ENCODE assay signal across 30 cellular contexts in the genomic region with DNA sequence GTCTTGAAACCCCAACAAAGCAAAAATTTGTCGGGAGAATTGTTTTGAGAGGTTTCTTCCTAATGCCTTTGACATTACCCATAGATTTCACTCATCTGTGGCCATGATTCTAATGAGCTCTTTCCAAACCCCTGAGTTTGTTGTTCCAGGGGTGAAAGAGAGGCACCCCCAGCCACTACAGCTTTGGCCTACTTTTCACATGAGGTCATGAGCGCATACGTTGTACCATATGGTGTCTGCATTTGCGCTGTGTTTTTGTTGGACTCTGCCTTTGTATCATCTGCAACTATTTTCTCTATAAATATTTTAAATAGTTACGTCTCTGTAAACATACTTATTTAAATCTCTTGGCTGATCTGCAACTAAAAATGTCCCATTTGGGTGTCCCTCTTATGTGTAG.
"Had no signal": no experiment of that assay in that cellular context is flagged by ENCODE, and none has a peak within 500 bp of the region (broad histone marks: within the 10 kb centered on the region; RNA-seq: fewer than 3 reads in every experiment).

No MANE protein-coding gene starts in this region.

- H3K9me3 ChIP-seq: gastroesophageal sphincter, heart left ventricle, left lung, mucosa of descending colon, neutrophil, right lobe of liver, suprapubic skin, transverse colon, upper lobe of right lung, uterus had no signal

- H3K4me3 ChIP-seq: coronary artery, gastroesophageal sphincter, heart left ventricle, hepatocyte, left lung, mucosa of descending colon, right lobe of liver, suprapubic skin, transverse colon, upper lobe of right lung, uterus had no signal

- DNase-seq: dermis blood vessel endothelial cell; effector memory CD4-positive, alpha-beta T cell; erythroblast; foreskin keratinocyte; heart left ventricle; kidney; left lung; mesenchymal stem cell; mucosa of descending colon; naive B cell; right lobe of liver; small intestine; stimulated activated CD4-positive, alpha-beta T cell treated with anti-CD3 and anti-CD28 coated beads, Interleukin-1b, Interleukin-23, amount 100 ng/mL, for 48 hours; stimulated activated CD4-positive, alpha-beta T cell treated with anti-CD3 and anti-CD28 coated beads, Interleukin-4, amount 100 ng/mL, for 1 hour; stimulated activated CD8-positive, alpha-beta memory T cell treated with anti-CD3 and anti-CD28 coated beads, Interleukin-4, amount 100 ng/mL, for 48 hours; stimulated activated naive CD4-positive, alpha-beta T cell; stimulated activated naive CD8-positive, alpha-beta T cell treated with anti-CD3 and anti-CD28 coated beads, Interleukin-15, amount 100 ng/mL, for 72 hours; transverse colon; upper lobe of right lung; uterus had no signal

- H3K36me3 ChIP-seq: gastroesophageal sphincter, heart left ventricle, left lung, neutrophil, right lobe of liver, suprapubic skin, transverse colon, upper lobe of right lung, uterus had no signal

- H3K27me3 Mint-ChIP-seq: natural killer cell treated with Interleukin-12 subunit alpha and Interleukin-12 subunit beta and Interleukin-15 and Interleukin-18, amount 100 ng/mL, for 72 hours had no signal

- ATAC-seq: foreskin keratinocyte; gastroesophageal sphincter; heart left ventricle; left lung; mucosa of descending colon; natural killer cell treated with Interleukin-12 subunit alpha and Interleukin-12 subunit beta and Interleukin-15 and Interleukin-18, amount 100 ng/mL, for 72 hours; right lobe of liver; stimulated activated naive CD8-positive, alpha-beta T cell treated with anti-CD3 and anti-CD28 coated beads, Interleukin-15, amount 100 ng/mL, for 72 hours; upper lobe of right lung had no signal

- H3K27ac ChIP-seq: coronary artery, foreskin keratinocyte, gastroesophageal sphincter, heart left ventricle, hepatocyte, left lung, neutrophil, parathyroid adenoma, right lobe of liver, suprapubic skin, transverse colon, upper lobe of right lung, uterus had no signal

- H3K27me3 ChIP-seq: foreskin keratinocyte, gastroesophageal sphincter, heart left ventricle, hepatocyte, left lung, neutrophil, right lobe of liver, suprapubic skin, transverse colon, upper lobe of right lung, uterus had no signal

- H3K9ac ChIP-seq: parathyroid adenoma had no signal

- H3K9me3 Mint-ChIP-seq: mesothelial cell of epicardium; natural killer cell treated with Interleukin-12 subunit alpha and Interleukin-12 subunit beta and Interleukin-15 and Interleukin-18, amount 100 ng/mL, for 72 hours; neural crest cell had no signal

- H3K4me1 ChIP-seq: foreskin keratinocyte, left lung, right lobe of liver, upper lobe of right lung, uterus had no signal

- H3K36me3 Mint-ChIP-seq: mesothelial cell of epicardium; naive B cell; natural killer cell treated with Interleukin-12 subunit alpha and Interleukin-12 subunit beta and Interleukin-15 and Interleukin-18, amount 100 ng/mL, for 72 hours had no signal

- H3K4me1 Mint-ChIP-seq: naive B cell; stimulated activated naive CD8-positive, alpha-beta T cell treated with anti-CD3 and anti-CD28 coated beads, Interleukin-15, amount 100 ng/mL, for 72 hours had no signal

- H3K27ac Mint-ChIP-seq: mesothelial cell of epicardium; naive B cell; natural killer cell treated with Interleukin-12 subunit alpha and Interleukin-12 subunit beta and Interleukin-15 and Interleukin-18, amount 100 ng/mL, for 72 hours; progenitor cell of endocrine pancreas; stimulated activated naive CD8-positive, alpha-beta T cell treated with anti-CD3 and anti-CD28 coated beads, Interleukin-15, amount 100 ng/mL, for 72 hours had no signal

- H3K4me3 Mint-ChIP-seq: mesothelial cell of epicardium; naive B cell; natural killer cell treated with Interleukin-12 subunit alpha and Interleukin-12 subunit beta and Interleukin-15 and Interleukin-18, amount 100 ng/mL, for 72 hours; neural crest cell; stimulated activated naive CD8-positive, alpha-beta T cell treated with anti-CD3 and anti-CD28 coated beads, Interleukin-15, amount 100 ng/mL, for 72 hours had no signal
